ENCODE assay signal across 8 cellular contexts in genomic region chr3:57756022-57756527, GRCh38. TPM values are rescaled to one million over a fixed set of nuclear protein-coding genes. Genes with fewer than 3 reads are reported as not detected.
DNase-seq lines count a peak whose midpoint lies in the region; ATAC-seq and TF ChIP-seq lines count a peak whose summit lies in the region.

Gene SLMAP, plus strand, starts transcription at chr3:57756309. Its CDS starts 1,343 bp downstream, at chr3:57757652.

- intact Hi-C loops in breast epithelium (cut with DNase I; ENCODE audit: low total_unique reads), result loop anchor here (5.0 kb wide), 1 partner anchor 64 kb away; the partner anchor contains the start of gene DENND6A

- DNase-seq in NCI-H2196 treated with DMSO at 0.1 percent for 48 hours (lab: John Stamatoyannopoulos, UW; ENCODE audit: unreplicated experiment) (peak; percentile 81), breast epithelium (ENCODE audit: low spot score in 2 of 2) (peak; percentile 97)

- H3K4me3 ChIP-seq in ACC112 (ENCODE audit: low read depth, low read length) (peak within 1 kb of the TSS; percentile 94), breast epithelium (peak within 1 kb of the TSS; percentile 77 to 95 (median 95)), iPS-18c (ENCODE audit: insufficient read depth, low read depth, low read length) (peak within 1 kb of the TSS; percentile 89), skeletal muscle tissue (ENCODE audit: low read length in 3 of 3) (peak within 1 kb of the TSS; percentile 92 to 98 (median 94))

- peaks cover 20% of the 10 kb centered on the region for H3K36me3 ChIP-seq in ACC112 (ENCODE audit: insufficient read depth, low read length)
- no peaks in the 10 kb centered on the region for H3K36me3 ChIP-seq in breast epithelium
- H3K36me3 ChIP-seq in skeletal muscle tissue (ENCODE audit: control insufficient read depth in 3 of 3, insufficient read depth in 3 of 3, low read length in 3 of 3), result peaks cover 0 to 8% (median 2%) of the 10 kb centered on the region in 3 donors

- peak; percentile 78 for ATAC-seq in GM18870 (IDR thresholded peaks at IDR 0.05; ENCODE audit: unreplicated experiment)
- peak; percentile 86 for ATAC-seq in HG03135 (IDR thresholded peaks at IDR 0.05; ENCODE audit: unreplicated experiment)

- no peaks in the 10 kb centered on the region for H3K9me3 ChIP-seq in breast epithelium
- H3K9me3 ChIP-seq in iPS-18c (ENCODE audit: control insufficient read depth, insufficient read depth, low read length), result peaks cover 2% of the 10 kb centered on the region
- H3K9me3 ChIP-seq in skeletal muscle tissue (ENCODE audit: control insufficient read depth in 3 of 3, low read length in 3 of 3), result no peaks in the 10 kb centered on the region

- H3K27ac ChIP-seq in ACC112 (ENCODE audit: low read depth, low read length) (peak within 1 kb of the TSS; percentile 81), VCaP (peak within 1 kb of the TSS; percentile 87), breast epithelium (peak within 1 kb of the TSS; percentile 94 to 95), skeletal muscle tissue (ENCODE audit: low read depth, low read length) (peak within 1 kb of the TSS; percentile 97)

- H3K4me1 ChIP-seq in ACC112 (ENCODE audit: control insufficient read depth, insufficient read depth, low read length, unreplicated experiment) (peaks cover 25% of the 10 kb centered on the region), breast epithelium (peaks cover 0 to 5% of the 10 kb centered on the region in 2 donors), skeletal muscle tissue (ENCODE audit: control insufficient read depth in 3 of 3, insufficient read depth in 3 of 3, low read length in 3 of 3) (peaks cover 13 to 29% (median 21%) of the 10 kb centered on the region in 3 donors)

- peak within 1 kb of the TSS; percentile 88 for H2AFZ ChIP-seq in ACC112 (ENCODE audit: low read length, unreplicated experiment)

- H3K9ac ChIP-seq in skeletal muscle tissue (ENCODE audit: low read depth in 1 of 3, low read length in 3 of 3), result peak within 1 kb of the TSS; percentile 94 to 96 (median 95)

- H3K79me2 ChIP-seq in ACC112 (ENCODE audit: control insufficient read depth, insufficient read depth, low read length, unreplicated experiment), result peaks cover 48% of the 10 kb centered on the region

- H3K27me3 ChIP-seq in ACC112 (ENCODE audit: insufficient read depth, low read length) (no peaks in the 10 kb centered on the region), breast epithelium (no peaks in the 10 kb centered on the region), skeletal muscle tissue (ENCODE audit: control insufficient read depth in 3 of 3, insufficient read depth in 3 of 3, low read length in 3 of 3) (no peaks in the 10 kb centered on the region)

- no peak for TF ChIP-seq POLR2A in breast epithelium (IDR thresholded peaks at IDR 0.05)

- TF ChIP-seq CTCF in VCaP (conservative IDR thresholded peaks at IDR 0.05) (no peak), breast epithelium (IDR thresholded peaks at IDR 0.05) (no peak)

RNA-seq across cellular contexts. Expression of gene SLMAP, which starts in this region (rescaled TPM):
- total RNA-seq in breast epithelium, result 100 to 1,000 TPM in 1 of 3 donors, 10 to 100 TPM in 2; 41.3 to 105 (median 83.6) TPM
- total RNA-seq in skeletal muscle tissue, result 53.2 TPM

Comparison
In these comparisons a context has a peak if more than half of its experiments do, and no peak if none do; other contexts are left out.
1. Peak in every context shown above with its lines: DNase-seq, ATAC-seq, H3K4me3 ChIP-seq and H3K27ac ChIP-seq.